1 cellular context compared by ENCODE assay signal in genomic region chr11:14396289-14396688, GRCh38.
TF ChIP-seq lines count a peak whose summit lies in the region.

No MANE protein-coding gene starts in this region.

TF ChIP-seq in H1, 55 proteins besides CTCF, POLR2A, EP300 and RAD21 (continued from another document):
- TF ChIP-seq CHD7 (IDR thresholded peaks at IDR 0.05; ENCODE audit: insufficient replicate concordance, low read length) (no peak), SIRT6 (IDR thresholded peaks at IDR 0.05; ENCODE audit: low read length) (no peak), GTF2F1 (IDR thresholded peaks at IDR 0.05; ENCODE audit: borderline replicate concordance, low read depth, low read length) (no peak), TCF12 (IDR thresholded peaks at IDR 0.05; ENCODE audit: low read depth, low read length) (no peak), CBX8 (IDR thresholded peaks at IDR 0.05; ENCODE audit: borderline replicate concordance, low read depth, low read length) (no peak), POLR2AphosphoS5 (IDR thresholded peaks at IDR 0.05; ENCODE audit: low read depth, low read length) (no peak)
